Comparison of ENCODE assay signal across 22 cellular contexts in the genomic region with DNA sequence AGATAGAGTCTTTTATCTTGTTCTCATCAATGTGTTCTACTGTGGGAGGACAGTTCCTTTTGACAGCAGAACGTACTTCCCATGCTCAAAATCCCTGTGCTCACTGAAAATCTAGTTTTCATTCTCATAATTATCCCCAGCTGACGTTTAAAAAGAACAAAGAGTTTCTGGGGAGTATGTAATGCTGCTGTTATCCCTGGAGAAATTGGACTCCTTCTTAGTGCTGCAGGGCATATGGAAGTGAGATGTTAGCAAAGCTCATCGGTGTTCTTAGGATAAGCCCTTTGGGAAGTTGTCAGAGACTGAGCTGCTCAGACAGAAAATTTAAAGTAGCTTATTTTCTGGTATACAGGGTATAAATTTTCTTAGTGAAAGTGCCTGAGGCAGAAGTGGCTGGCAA.
DNase-seq lines count a peak whose midpoint lies in the region; ATAC-seq and TF ChIP-seq lines count a peak whose summit lies in the region.
"Had no signal": no experiment of that assay in that cellular context is flagged by ENCODE, and none has a peak within 500 bp of the region (broad histone marks: within the 10 kb centered on the region; RNA-seq: fewer than 3 reads in every experiment).

No MANE protein-coding gene starts in this region.

- no peak overlapping the region for H3K4ac ChIP-seq in IMR-90 (ENCODE audit: low read depth, low read length)

- no peak overlapping the region for H2AK9ac ChIP-seq in IMR-90 (replicated peaks; ENCODE audit: low read depth, low read length, poor library complexity)

- DNase-seq in AG09319 (ENCODE audit: extremely low read depth, low read depth), result peak; percentile 14
- DNase-seq in IMR-90, result no peak
- DNase-seq in dedifferentiated amniotic fluid mesenchymal stem cell (ENCODE audit: extremely low spot score), result peak; percentile 62
- no peak for DNase-seq in mesothelial cell of epicardium (ENCODE audit: low spot score in 2 of 2, unreplicated experiment in 2 of 2)
- DNase-seq in left lung, result no peak
- DNase-seq in activated CD4-positive, alpha-beta T cell treated with anti-CD3 and anti-CD28 coated beads for 36 hours, result no peak
- DNase-seq in amygdala (lab: John Stamatoyannopoulos, UW), result no peak
- DNase-seq: BE2C; DMS79; H7; HFFc6; Kasumi-1; MG63; NCI-H1417 treated with DMSO at 0.1 percent for 48 hours; NCI-H187 treated with DMSO at 0.1 percent for 48 hours; NCI-H2107; NCI-H2227 treated with DMSO at 0.1 percent for 48 hours; NCI-H510A; NCI-H774; NK-92 treated with Interleukin-12 subunit alpha and Interleukin-12 subunit beta, amount 100 ng/mL, for 24 hours; Peyer's patch had no signal

- H3K27ac Mint-ChIP-seq in mesothelial cell of epicardium, result peak overlapping the region; percentile 63
- no peak overlapping the region for H3K27ac Mint-ChIP-seq in activated CD4-positive, alpha-beta T cell treated with anti-CD3 and anti-CD28 coated beads for 36 hours

- no peak for TF ChIP-seq POLR2A in IMR-90 (IDR thresholded peaks at IDR 0.05; ENCODE audit: low read depth, low read length)

- BruUV-seq in IMR-90 (replicated peaks; lab: Mats Ljungman, UMichigan), result no TSS peak

- no peaks in the 10 kb centered on the region for H4K20me1 ChIP-seq in IMR-90 (ENCODE audit: insufficient read depth, low read length)

- H3K4me2 ChIP-seq in IMR-90 (ENCODE audit: low read depth, low read length), result no peak overlapping the region

- in situ Hi-C loops in IMR-90 (cut with MboI; ENCODE audit: low sequenced_read_pairs), result no loop called here

- no peak for TF ChIP-seq RAD21 in IMR-90 (IDR thresholded peaks at IDR 0.05; ENCODE audit: low read length)

- WGBS in IMR-90 (ENCODE audit: extremely low coverage in 2 of 2, insufficient read length in 1 of 2), 2 experiments, result no CpG with 5 or more reads among the region's 3 CpGs

- H2BK20ac ChIP-seq in IMR-90 (ENCODE audit: low read depth, low read length), result no peak overlapping the region

- ATAC-seq in IMR-90 (ENCODE audit: low read depth) (no peak), left lung (no peak)
- no peak for ATAC-seq in activated CD4-positive, alpha-beta T cell treated with anti-CD3 and anti-CD28 coated beads for 36 hours

- H3K9me1 ChIP-seq in IMR-90 (ENCODE audit: insufficient read depth, low read length), result peaks cover 12% of the 10 kb centered on the region

- no peak for TF ChIP-seq CTCF in AG09319 (IDR thresholded peaks at IDR 0.05; ENCODE audit: low read depth, low read length)
- no peak for TF ChIP-seq CTCF in IMR-90 (conservative IDR thresholded peaks at IDR 0.05; ENCODE audit: low read depth, low read length)
- TF ChIP-seq CTCF in mesothelial cell of epicardium (IDR thresholded peaks at IDR 0.05; ENCODE audit: unreplicated experiment), result no peak
- TF ChIP-seq CTCF in left lung (IDR thresholded peaks at IDR 0.05), result no peak

- dilution Hi-C loops in IMR-90 (cut with HindIII; ENCODE audit: low sequenced_read_pairs, unreplicated experiment), result no loop called here

- H3K18ac ChIP-seq in IMR-90 (ENCODE audit: low read depth, low read length), result peak overlapping the region; percentile 47; the same call in 1 of the 2 replicates

- H3K36me3 Mint-ChIP-seq in mesothelial cell of epicardium, result peaks cover 2% of the 10 kb centered on the region
- peaks cover 12% of the 10 kb centered on the region for H3K36me3 Mint-ChIP-seq in activated CD4-positive, alpha-beta T cell treated with anti-CD3 and anti-CD28 coated beads for 36 hours (ENCODE audit: low read depth)

- H3K4me3 ChIP-seq in IMR-90 (ENCODE audit: insufficient read depth, low read depth, low read length) (no peak overlapping the region), left lung (no peak overlapping the region)
- H3K4me3 ChIP-seq: MG63, Peyer's patch, SJSA1 had no signal

- no peak overlapping the region for H2BK120ac ChIP-seq in IMR-90 (ENCODE audit: low read depth, low read length)

- no peak overlapping the region for H3K14ac ChIP-seq in IMR-90 (replicated peaks; ENCODE audit: low read depth, low read length)

- CTCF ChIA-PET in IMR-90 (lab: Yijun Ruan, JAX), result no interaction called here
- CTCF ChIA-PET in activated CD4-positive, alpha-beta T cell treated with anti-CD3 and anti-CD28 coated beads for 36 hours (lab: Charles Lee), result interaction anchor here (0.6 to 0.9 kb wide), 2 partner anchors 31 to 214 kb away, joined by 3 read pairs; no protein-coding TSS in a partner anchor

- H3K27me3 ChIP-seq in IMR-90 (ENCODE audit: control insufficient read depth, insufficient read depth, low read length), result no peaks in the 10 kb centered on the region
- H3K27me3 ChIP-seq in left lung, result no peaks in the 10 kb centered on the region
- H3K27me3 ChIP-seq: BE2C, MG63, Peyer's patch, SJSA1 had no signal

- POLR2A ChIA-PET in IMR-90 (lab: Charles Lee; ENCODE audit: unreplicated experiment), result no interaction called here
- POLR2A ChIA-PET in activated CD4-positive, alpha-beta T cell treated with anti-CD3 and anti-CD28 coated beads for 36 hours (lab: Charles Lee), result no interaction called here

- H3K9me3 ChIP-seq in IMR-90 (ENCODE audit: control insufficient read depth, insufficient read depth, low read length) (no peaks in the 10 kb centered on the region), left lung (no peaks in the 10 kb centered on the region)
- H3K9me3 ChIP-seq: BE2C, MG63, Peyer's patch, SJSA1 had no signal

- intact Hi-C loops in IMR-90 (cut with micrococcal nuclease) (no loop called here), left lung (cut with DNase I) (no loop called here)
- intact Hi-C loops in activated CD4-positive, alpha-beta T cell treated with anti-CD3 and anti-CD28 coated beads for 36 hours (cut with DNase I, micrococcal nuclease), result no loop called here

- no peak overlapping the region for H3K56ac ChIP-seq in IMR-90 (ENCODE audit: extremely low read depth, insufficient read depth, low read length)

- H3K4me1 Mint-ChIP-seq in mesothelial cell of epicardium, result peaks cover 24% of the 10 kb centered on the region
- no peaks in the 10 kb centered on the region for H3K4me1 Mint-ChIP-seq in activated CD4-positive, alpha-beta T cell treated with anti-CD3 and anti-CD28 coated beads for 36 hours

- no peak overlapping the region for H3K23ac ChIP-seq in IMR-90 (ENCODE audit: low read depth, low read length)

- no peak overlapping the region for H4K91ac ChIP-seq in IMR-90 (ENCODE audit: insufficient read depth, low read depth, low read length)

- no peak overlapping the region for H2AK5ac ChIP-seq in IMR-90 (ENCODE audit: low read depth, low read length)

- H3K27ac ChIP-seq in IMR-90 (ENCODE audit: insufficient read depth, low read length) (no peak overlapping the region), left lung (no peak overlapping the region)
- H3K27ac ChIP-seq: Peyer's patch, SJSA1 had no signal

- no peak overlapping the region for H2AFZ ChIP-seq in IMR-90 (replicated peaks; ENCODE audit: low read length, poor library complexity)

- no peak overlapping the region for H2BK15ac ChIP-seq in IMR-90 (ENCODE audit: low read depth, low read length)

- H3K36me3 ChIP-seq in IMR-90 (ENCODE audit: control insufficient read depth, insufficient read depth, low read length), result peaks cover 17% of the 10 kb centered on the region
- peaks cover 0 to 20% of the 10 kb centered on the region in 2 donors for H3K36me3 ChIP-seq in left lung
- H3K36me3 ChIP-seq: MG63 had no signal

- H3K9me3 Mint-ChIP-seq in mesothelial cell of epicardium, result no peaks in the 10 kb centered on the region
- no peaks in the 10 kb centered on the region for H3K9me3 Mint-ChIP-seq in activated CD4-positive, alpha-beta T cell treated with anti-CD3 and anti-CD28 coated beads for 36 hours (ENCODE audit: low read depth)
- H3K9me3 Mint-ChIP-seq: HFFc6 had no signal

- H3K4me1 ChIP-seq in IMR-90 (ENCODE audit: control insufficient read depth, insufficient read depth, low read length) (peaks cover 2% of the 10 kb centered on the region; the same call in 1 of the 2 replicates), left lung (no peaks in the 10 kb centered on the region)
- H3K4me1 ChIP-seq: BE2C, Peyer's patch, SJSA1 had no signal

- H4K5ac ChIP-seq in IMR-90 (ENCODE audit: low read depth, low read length), result no peak overlapping the region

- no peak overlapping the region for H3K9ac ChIP-seq in IMR-90 (ENCODE audit: low read depth, low read length)

- H2BK5ac ChIP-seq in IMR-90 (ENCODE audit: low read depth, low read length, poor library complexity, severe bottlenecking), result no peak overlapping the region

- H3K79me1 ChIP-seq in IMR-90 (ENCODE audit: low read depth in 1 of 2, low read length in 2 of 2), result no peaks in the 10 kb centered on the region

- no peaks in the 10 kb centered on the region for H3K27me3 Mint-ChIP-seq in mesothelial cell of epicardium (ENCODE audit: low read depth)
- no peaks in the 10 kb centered on the region for H3K27me3 Mint-ChIP-seq in activated CD4-positive, alpha-beta T cell treated with anti-CD3 and anti-CD28 coated beads for 36 hours

- H4K8ac ChIP-seq in IMR-90 (ENCODE audit: low read depth in 2 of 2, low read length in 2 of 2), result no peak overlapping the region

- H3K4me3 Mint-ChIP-seq in mesothelial cell of epicardium, result no peak overlapping the region
- no peak overlapping the region for H3K4me3 Mint-ChIP-seq in activated CD4-positive, alpha-beta T cell treated with anti-CD3 and anti-CD28 coated beads for 36 hours
- H3K4me3 Mint-ChIP-seq: HFFc6 had no signal

TF ChIP-seq in IMR-90, 13 proteins besides CTCF, POLR2A, EP300 and RAD21 (continues in another document):
- TF ChIP-seq USF2 (IDR thresholded peaks at IDR 0.05; ENCODE audit: low read depth, low read length) (no peak), BHLHE40 (IDR thresholded peaks at IDR 0.05; ENCODE audit: low read depth, low read length) (no peak), CEBPB (IDR thresholded peaks at IDR 0.05; ENCODE audit: low read depth, low read length) (no peak), MAZ (IDR thresholded peaks at IDR 0.05; ENCODE audit: borderline replicate concordance, low read depth, low read length) (no peak), MAFK (IDR thresholded peaks at IDR 0.05; ENCODE audit: low read depth, low read length) (no peak)
- TF ChIP-seq, protein P1, sequence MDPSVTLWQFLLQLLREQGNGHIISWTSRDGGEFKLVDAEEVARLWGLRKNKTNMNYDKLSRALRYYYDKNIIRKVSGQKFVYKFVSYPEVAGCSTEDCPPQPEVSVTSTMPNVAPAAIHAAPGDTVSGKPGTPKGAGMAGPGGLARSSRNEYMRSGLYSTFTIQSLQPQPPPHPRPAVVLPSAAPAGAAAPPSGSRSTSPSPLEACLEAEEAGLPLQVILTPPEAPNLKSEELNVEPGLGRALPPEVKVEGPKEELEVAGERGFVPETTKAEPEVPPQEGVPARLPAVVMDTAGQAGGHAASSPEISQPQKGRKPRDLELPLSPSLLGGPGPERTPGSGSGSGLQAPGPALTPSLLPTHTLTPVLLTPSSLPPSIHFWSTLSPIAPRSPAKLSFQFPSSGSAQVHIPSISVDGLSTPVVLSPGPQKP (IDR thresholded peaks at IDR 0.05; ENCODE audit: borderline replicate concordance, low read depth, low read length), result no peak

Comparison
In these comparisons a context has a peak if more than half of its experiments do, and no peak if none do; other contexts are left out.
1. DNase-seq: peak in AG09319 (single experiment) and dedifferentiated amniotic fluid mesenchymal stem cell (single experiment); none in IMR-90 (single experiment), mesothelial cell of epicardium (0 of 2), left lung (0 of 2), activated CD4-positive, alpha-beta T cell treated with anti-CD3 and anti-CD28 coated beads for 36 hours (single experiment) and amygdala (0 of 56).